In the genomic region with DNA sequence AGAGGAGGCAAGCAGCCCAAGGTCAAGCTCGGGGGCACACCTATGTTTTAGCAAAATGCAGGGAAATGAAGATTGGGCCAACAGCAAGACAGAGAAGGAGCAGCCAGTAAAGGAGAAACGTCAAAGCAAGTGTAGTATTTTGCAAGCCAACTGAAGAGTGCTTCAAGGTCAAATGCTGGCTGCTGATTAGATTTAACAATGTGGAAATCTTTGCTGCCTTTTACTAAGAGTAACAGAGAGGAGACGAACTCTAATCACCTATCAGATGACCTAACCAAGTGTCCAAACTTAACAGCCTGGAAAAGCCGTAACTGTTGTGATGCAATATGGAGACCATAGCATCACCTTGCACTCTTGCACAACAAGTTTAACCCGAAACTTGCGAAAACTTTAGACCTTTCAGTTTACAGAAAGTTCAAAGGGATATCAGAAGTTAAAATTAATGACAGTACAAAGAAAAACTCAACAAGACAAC, we compare ENCODE assay signal across 1 cellular context.
A peak's percentile ranks its signal among the peaks of the same experiment; 100 is the strongest.
TF ChIP-seq lines count a peak whose summit lies in the region.

No MANE protein-coding gene starts in this region.

TF ChIP-seq in HepG2, 621 proteins besides CTCF, POLR2A, EP300 and RAD21 (continued from another document and continues in another):
- TF ChIP-seq, protein P1, sequence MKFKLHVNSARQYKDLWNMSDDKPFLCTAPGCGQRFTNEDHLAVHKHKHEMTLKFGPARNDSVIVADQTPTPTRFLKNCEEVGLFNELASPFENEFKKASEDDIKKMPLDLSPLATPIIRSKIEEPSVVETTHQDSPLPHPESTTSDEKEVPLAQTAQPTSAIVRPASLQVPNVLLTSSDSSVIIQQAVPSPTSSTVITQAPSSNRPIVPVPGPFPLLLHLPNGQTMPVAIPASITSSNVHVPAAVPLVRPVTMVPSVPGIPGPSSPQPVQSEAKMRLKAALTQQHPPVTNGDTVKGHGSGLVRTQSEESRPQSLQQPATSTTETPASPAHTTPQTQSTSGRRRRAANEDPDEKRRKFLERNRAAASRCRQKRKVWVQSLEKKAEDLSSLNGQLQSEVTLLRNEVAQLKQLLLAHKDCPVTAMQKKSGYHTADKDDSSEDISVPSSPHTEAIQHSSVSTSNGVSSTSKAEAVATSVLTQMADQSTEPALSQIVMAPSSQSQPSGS (CRISPR knock-in tag; IDR thresholded peaks at IDR 0.05), result peak; percentile 97
- TF ChIP-seq, protein P2, sequence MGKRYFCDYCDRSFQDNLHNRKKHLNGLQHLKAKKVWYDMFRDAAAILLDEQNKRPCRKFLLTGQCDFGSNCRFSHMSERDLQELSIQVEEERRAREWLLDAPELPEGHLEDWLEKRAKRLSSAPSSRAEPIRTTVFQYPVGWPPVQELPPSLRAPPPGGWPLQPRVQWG (CRISPR knock-in tag; IDR thresholded peaks at IDR 0.05; ENCODE audit: borderline replicate concordance, low read depth), result no peak
- TF ChIP-seq DNMT1 (CRISPR knock-in tag; IDR thresholded peaks at IDR 0.05) (no peak), GABPA (IDR thresholded peaks at IDR 0.05; ENCODE audit: low read depth, low read length) (no peak), GABPA (CRISPR knock-in tag; IDR thresholded peaks at IDR 0.05; ENCODE audit: low read depth) (no peak), RBM22 (optimal IDR thresholded peaks at IDR 0.05; ENCODE audit: low read length) (peak; percentile 96), ZNF747 (CRISPR knock-in tag; IDR thresholded peaks at IDR 0.05; ENCODE audit: borderline replicate concordance) (no peak), RORA (CRISPR knock-in tag; IDR thresholded peaks at IDR 0.05) (no peak), TP53 (CRISPR knock-in tag; conservative IDR thresholded peaks at IDR 0.05) (no peak; the same call in 1 of the 2 replicates), NFYC (CRISPR knock-in tag; IDR thresholded peaks at IDR 0.05) (peak; percentile 42; the same call in 1 of the 2 replicates), ZNF782 (CRISPR knock-in tag; IDR thresholded peaks at IDR 0.05; ENCODE audit: borderline replicate concordance) (no peak), ZNF607 (CRISPR knock-in tag; IDR thresholded peaks at IDR 0.05; ENCODE audit: borderline replicate concordance) (no peak), PHB2 (IDR thresholded peaks at IDR 0.05; ENCODE audit: partially characterized antibody) (no peak), JUN (CRISPR knock-in tag; IDR thresholded peaks at IDR 0.05) (peak; percentile 91), ZNF24 (IDR thresholded peaks at IDR 0.05) (0 out of 2 replicates have a peak, but pooled peaks have one; percentile 60), ZNF775 (CRISPR knock-in tag; IDR thresholded peaks at IDR 0.05; ENCODE audit: borderline replicate concordance) (no peak), BRCA1 (CRISPR knock-in tag; IDR thresholded peaks at IDR 0.05) (no peak), HOXA3 (CRISPR knock-in tag; IDR thresholded peaks at IDR 0.05) (peak; percentile 97), RCOR2 (CRISPR knock-in tag; IDR thresholded peaks at IDR 0.05) (peak; percentile 99)
- TF ChIP-seq, protein P3, sequence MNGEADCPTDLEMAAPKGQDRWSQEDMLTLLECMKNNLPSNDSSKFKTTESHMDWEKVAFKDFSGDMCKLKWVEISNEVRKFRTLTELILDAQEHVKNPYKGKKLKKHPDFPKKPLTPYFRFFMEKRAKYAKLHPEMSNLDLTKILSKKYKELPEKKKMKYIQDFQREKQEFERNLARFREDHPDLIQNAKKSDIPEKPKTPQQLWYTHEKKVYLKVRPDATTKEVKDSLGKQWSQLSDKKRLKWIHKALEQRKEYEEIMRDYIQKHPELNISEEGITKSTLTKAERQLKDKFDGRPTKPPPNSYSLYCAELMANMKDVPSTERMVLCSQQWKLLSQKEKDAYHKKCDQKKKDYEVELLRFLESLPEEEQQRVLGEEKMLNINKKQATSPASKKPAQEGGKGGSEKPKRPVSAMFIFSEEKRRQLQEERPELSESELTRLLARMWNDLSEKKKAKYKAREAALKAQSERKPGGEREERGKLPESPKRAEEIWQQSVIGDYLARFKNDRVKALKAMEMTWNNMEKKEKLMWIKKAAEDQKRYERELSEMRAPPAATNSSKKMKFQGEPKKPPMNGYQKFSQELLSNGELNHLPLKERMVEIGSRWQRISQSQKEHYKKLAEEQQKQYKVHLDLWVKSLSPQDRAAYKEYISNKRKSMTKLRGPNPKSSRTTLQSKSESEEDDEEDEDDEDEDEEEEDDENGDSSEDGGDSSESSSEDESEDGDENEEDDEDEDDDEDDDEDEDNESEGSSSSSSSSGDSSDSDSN (CRISPR knock-in tag; IDR thresholded peaks at IDR 0.05), result no peak; the same call in 1 of the 2 replicates
- TF ChIP-seq, protein P4, sequence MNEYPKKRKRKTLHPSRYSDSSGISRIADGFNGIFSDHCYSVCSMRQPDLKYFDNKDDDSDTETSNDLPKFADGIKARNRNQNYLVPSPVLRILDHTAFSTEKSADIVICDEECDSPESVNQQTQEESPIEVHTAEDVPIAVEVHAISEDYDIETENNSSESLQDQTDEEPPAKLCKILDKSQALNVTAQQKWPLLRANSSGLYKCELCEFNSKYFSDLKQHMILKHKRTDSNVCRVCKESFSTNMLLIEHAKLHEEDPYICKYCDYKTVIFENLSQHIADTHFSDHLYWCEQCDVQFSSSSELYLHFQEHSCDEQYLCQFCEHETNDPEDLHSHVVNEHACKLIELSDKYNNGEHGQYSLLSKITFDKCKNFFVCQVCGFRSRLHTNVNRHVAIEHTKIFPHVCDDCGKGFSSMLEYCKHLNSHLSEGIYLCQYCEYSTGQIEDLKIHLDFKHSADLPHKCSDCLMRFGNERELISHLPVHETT (CRISPR knock-in tag; conservative IDR thresholded peaks at IDR 0.05), result peak; percentile 58; the same call in 1 of the 2 replicates
- TF ChIP-seq, protein P5, sequence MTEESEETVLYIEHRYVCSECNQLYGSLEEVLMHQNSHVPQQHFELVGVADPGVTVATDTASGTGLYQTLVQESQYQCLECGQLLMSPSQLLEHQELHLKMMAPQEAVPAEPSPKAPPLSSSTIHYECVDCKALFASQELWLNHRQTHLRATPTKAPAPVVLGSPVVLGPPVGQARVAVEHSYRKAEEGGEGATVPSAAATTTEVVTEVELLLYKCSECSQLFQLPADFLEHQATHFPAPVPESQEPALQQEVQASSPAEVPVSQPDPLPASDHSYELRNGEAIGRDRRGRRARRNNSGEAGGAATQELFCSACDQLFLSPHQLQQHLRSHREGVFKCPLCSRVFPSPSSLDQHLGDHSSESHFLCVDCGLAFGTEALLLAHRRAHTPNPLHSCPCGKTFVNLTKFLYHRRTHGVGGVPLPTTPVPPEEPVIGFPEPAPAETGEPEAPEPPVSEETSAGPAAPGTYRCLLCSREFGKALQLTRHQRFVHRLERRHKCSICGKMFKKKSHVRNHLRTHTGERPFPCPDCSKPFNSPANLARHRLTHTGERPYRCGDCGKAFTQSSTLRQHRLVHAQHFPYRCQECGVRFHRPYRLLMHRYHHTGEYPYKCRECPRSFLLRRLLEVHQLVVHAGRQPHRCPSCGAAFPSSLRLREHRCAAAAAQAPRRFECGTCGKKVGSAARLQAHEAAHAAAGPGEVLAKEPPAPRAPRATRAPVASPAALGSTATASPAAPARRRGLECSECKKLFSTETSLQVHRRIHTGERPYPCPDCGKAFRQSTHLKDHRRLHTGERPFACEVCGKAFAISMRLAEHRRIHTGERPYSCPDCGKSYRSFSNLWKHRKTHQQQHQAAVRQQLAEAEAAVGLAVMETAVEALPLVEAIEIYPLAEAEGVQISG (CRISPR knock-in tag; IDR thresholded peaks at IDR 0.05), result peak; percentile 67
- TF ChIP-seq, protein P6, sequence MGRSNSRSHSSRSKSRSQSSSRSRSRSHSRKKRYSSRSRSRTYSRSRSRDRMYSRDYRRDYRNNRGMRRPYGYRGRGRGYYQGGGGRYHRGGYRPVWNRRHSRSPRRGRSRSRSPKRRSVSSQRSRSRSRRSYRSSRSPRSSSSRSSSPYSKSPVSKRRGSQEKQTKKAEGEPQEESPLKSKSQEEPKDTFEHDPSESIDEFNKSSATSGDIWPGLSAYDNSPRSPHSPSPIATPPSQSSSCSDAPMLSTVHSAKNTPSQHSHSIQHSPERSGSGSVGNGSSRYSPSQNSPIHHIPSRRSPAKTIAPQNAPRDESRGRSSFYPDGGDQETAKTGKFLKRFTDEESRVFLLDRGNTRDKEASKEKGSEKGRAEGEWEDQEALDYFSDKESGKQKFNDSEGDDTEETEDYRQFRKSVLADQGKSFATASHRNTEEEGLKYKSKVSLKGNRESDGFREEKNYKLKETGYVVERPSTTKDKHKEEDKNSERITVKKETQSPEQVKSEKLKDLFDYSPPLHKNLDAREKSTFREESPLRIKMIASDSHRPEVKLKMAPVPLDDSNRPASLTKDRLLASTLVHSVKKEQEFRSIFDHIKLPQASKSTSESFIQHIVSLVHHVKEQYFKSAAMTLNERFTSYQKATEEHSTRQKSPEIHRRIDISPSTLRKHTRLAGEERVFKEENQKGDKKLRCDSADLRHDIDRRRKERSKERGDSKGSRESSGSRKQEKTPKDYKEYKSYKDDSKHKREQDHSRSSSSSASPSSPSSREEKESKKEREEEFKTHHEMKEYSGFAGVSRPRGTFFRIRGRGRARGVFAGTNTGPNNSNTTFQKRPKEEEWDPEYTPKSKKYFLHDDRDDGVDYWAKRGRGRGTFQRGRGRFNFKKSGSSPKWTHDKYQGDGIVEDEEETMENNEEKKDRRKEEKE (IDR thresholded peaks at IDR 0.05), result no peak
- TF ChIP-seq, protein P7, sequence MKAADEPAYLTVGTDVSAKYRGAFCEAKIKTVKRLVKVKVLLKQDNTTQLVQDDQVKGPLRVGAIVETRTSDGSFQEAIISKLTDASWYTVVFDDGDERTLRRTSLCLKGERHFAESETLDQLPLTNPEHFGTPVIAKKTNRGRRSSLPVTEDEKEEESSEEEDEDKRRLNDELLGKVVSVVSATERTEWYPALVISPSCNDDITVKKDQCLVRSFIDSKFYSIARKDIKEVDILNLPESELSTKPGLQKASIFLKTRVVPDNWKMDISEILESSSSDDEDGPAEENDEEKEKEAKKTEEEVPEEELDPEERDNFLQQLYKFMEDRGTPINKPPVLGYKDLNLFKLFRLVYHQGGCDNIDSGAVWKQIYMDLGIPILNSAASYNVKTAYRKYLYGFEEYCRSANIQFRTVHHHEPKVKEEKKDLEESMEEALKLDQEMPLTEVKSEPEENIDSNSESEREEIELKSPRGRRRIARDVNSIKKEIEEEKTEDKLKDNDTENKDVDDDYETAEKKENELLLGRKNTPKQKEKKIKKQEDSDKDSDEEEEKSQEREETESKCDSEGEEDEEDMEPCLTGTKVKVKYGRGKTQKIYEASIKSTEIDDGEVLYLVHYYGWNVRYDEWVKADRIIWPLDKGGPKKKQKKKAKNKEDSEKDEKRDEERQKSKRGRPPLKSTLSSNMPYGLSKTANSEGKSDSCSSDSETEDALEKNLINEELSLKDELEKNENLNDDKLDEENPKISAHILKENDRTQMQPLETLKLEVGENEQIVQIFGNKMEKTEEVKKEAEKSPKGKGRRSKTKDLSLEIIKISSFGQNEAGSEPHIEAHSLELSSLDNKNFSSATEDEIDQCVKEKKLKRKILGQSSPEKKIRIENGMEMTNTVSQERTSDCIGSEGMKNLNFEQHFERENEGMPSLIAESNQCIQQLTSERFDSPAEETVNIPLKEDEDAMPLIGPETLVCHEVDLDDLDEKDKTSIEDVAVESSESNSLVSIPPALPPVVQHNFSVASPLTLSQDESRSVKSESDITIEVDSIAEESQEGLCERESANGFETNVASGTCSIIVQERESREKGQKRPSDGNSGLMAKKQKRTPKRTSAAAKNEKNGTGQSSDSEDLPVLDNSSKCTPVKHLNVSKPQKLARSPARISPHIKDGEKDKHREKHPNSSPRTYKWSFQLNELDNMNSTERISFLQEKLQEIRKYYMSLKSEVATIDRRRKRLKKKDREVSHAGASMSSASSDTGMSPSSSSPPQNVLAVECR (CRISPR knock-in tag; IDR thresholded peaks at IDR 0.05; ENCODE audit: borderline replicate concordance), result peak; percentile 50; the same call in 1 of the 2 replicates
- TF ChIP-seq, protein P8, sequence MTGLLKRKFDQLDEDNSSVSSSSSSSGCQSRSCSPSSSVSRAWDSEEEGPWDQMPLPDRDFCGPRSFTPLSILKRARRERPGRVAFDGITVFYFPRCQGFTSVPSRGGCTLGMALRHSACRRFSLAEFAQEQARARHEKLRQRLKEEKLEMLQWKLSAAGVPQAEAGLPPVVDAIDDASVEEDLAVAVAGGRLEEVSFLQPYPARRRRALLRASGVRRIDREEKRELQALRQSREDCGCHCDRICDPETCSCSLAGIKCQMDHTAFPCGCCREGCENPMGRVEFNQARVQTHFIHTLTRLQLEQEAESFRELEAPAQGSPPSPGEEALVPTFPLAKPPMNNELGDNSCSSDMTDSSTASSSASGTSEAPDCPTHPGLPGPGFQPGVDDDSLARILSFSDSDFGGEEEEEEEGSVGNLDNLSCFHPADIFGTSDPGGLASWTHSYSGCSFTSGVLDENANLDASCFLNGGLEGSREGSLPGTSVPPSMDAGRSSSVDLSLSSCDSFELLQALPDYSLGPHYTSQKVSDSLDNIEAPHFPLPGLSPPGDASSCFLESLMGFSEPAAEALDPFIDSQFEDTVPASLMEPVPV (CRISPR knock-in tag; IDR thresholded peaks at IDR 0.05), result peak; percentile 90; the same call in 1 of the 2 replicates
- TF ChIP-seq, protein P9, sequence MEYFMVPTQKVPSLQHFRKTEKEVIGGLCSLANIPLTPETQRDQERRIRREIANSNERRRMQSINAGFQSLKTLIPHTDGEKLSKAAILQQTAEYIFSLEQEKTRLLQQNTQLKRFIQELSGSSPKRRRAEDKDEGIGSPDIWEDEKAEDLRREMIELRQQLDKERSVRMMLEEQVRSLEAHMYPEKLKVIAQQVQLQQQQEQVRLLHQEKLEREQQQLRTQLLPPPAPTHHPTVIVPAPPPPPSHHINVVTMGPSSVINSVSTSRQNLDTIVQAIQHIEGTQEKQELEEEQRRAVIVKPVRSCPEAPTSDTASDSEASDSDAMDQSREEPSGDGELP (IDR thresholded peaks at IDR 0.05; ENCODE audit: borderline replicate concordance, low read depth), result peak; percentile 81; the same call in 1 of the 2 replicates
- TF ChIP-seq, protein P10, sequence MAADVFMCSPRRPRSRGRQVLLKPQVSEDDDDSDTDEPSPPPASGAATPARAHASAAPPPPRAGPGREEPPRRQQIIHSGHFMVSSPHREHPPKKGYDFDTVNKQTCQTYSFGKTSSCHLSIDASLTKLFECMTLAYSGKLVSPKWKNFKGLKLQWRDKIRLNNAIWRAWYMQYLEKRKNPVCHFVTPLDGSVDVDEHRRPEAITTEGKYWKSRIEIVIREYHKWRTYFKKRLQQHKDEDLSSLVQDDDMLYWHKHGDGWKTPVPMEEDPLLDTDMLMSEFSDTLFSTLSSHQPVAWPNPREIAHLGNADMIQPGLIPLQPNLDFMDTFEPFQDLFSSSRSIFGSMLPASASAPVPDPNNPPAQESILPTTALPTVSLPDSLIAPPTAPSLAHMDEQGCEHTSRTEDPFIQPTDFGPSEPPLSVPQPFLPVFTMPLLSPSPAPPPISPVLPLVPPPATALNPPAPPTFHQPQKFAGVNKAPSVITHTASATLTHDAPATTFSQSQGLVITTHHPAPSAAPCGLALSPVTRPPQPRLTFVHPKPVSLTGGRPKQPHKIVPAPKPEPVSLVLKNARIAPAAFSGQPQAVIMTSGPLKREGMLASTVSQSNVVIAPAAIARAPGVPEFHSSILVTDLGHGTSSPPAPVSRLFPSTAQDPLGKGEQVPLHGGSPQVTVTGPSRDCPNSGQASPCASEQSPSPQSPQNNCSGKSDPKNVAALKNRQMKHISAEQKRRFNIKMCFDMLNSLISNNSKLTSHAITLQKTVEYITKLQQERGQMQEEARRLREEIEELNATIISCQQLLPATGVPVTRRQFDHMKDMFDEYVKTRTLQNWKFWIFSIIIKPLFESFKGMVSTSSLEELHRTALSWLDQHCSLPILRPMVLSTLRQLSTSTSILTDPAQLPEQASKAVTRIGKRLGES (CRISPR knock-in tag; IDR thresholded peaks at IDR 0.05; ENCODE audit: borderline replicate concordance), result 0 out of 2 replicates have a peak, but pooled peaks have one; percentile 35
